In the genomic region with DNA sequence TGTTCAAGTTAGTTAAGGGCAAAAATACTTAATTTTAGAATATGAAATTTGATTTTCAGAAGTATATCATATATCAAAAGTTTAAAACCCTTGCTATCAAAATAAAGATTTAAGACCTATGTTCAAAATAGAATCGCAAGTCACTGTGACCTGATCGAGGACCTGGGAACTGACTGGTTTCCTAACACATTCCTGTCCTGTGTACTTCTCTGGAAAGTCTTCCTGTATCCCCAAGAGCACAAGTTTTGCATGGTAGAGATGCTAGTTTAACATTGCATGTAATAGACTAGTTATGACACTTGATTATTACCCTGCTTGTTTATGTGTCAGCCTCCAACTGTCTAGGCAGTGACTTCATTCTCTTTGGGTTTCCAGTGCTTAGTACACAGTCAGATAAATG, we compare ENCODE assay signal across 34 cellular contexts.
"Had no signal": no experiment of that assay in that cellular context is flagged by ENCODE, and none has a peak within 500 bp of the region (broad histone marks: within the 10 kb centered on the region; RNA-seq: fewer than 3 reads in every experiment).

No MANE protein-coding gene starts in this region.

- H3K36me3 ChIP-seq: ascending aorta, breast epithelium, cardiac muscle cell, gastrocnemius medialis, heart left ventricle, WERI-Rb-1 had no signal

- H3K4me3 ChIP-seq: ascending aorta, breast epithelium, cardiac muscle cell, coronary artery, gastrocnemius medialis, heart left ventricle had no signal

- ATAC-seq: effector memory CD8-positive, alpha-beta T cell; esophagus mucosa; foreskin keratinocyte; gastrocnemius medialis; heart left ventricle; T-helper 17 cell had no signal

- H3K36me3 Mint-ChIP-seq: activated naive CD4-positive, alpha-beta T cell treated with anti-CD3 and anti-CD28 coated beads, Interleukin-2, amount 50 U/mL, for 24 hours had no signal

- H3K4me3 Mint-ChIP-seq: activated CD4-positive, alpha-beta T cell treated with anti-CD3 and anti-CD28 coated beads for 36 hours; activated CD4-positive, alpha-beta T cell treated with anti-CD3 and anti-CD28 coated beads, Interleukin-2, amount 10 ng/mL, durations not matched to agents 7 days and 5 days; activated naive CD4-positive, alpha-beta T cell treated with anti-CD3 and anti-CD28 coated beads for 36 hours; activated naive CD4-positive, alpha-beta T cell treated with anti-CD3 and anti-CD28 coated beads, Interleukin-2, amount 50 U/mL, for 24 hours; activated naive CD8-positive, alpha-beta T cell treated with anti-CD3 and anti-CD28 coated beads, Interleukin-2, amount 10 ng/mL, durations not matched to agents 7 days and 5 days; activated T-cell treated with anti-CD3 and anti-CD28 coated beads, Interleukin-2, amount 50 U/mL, for 4 hours; brain; dendritic cell treated with granulocyte-macrophage colony-stimulating factor and Interleukin-4, amounts not matched to agents 40 ng/mL and 50 ng/mL, for 4 days; effector memory CD8-positive, alpha-beta T cell; T-helper 17 cell; T-helper 2 cell treated with Interferon-gamma antibody and Interleukin-4, amounts not matched to agents 5 μg/mL and 100 μg/mL, for 36 hours had no signal

- H3K27ac Mint-ChIP-seq: activated CD4-positive, alpha-beta T cell treated with anti-CD3 and anti-CD28 coated beads for 36 hours; activated CD4-positive, alpha-beta T cell treated with anti-CD3 and anti-CD28 coated beads, Interleukin-2, amount 10 ng/mL, durations not matched to agents 7 days and 5 days; activated naive CD4-positive, alpha-beta T cell treated with anti-CD3 and anti-CD28 coated beads for 36 hours; activated naive CD4-positive, alpha-beta T cell treated with anti-CD3 and anti-CD28 coated beads, Interleukin-2, amount 50 U/mL, for 24 hours; activated naive CD8-positive, alpha-beta T cell treated with anti-CD3 and anti-CD28 coated beads, Interleukin-2, amount 10 ng/mL, durations not matched to agents 7 days and 5 days; activated T-helper 17 cell treated with anti-CD3 and anti-CD28 coated beads, Interleukin-2, amount 50 U/mL, for 72 hours; brain; dendritic cell treated with granulocyte-macrophage colony-stimulating factor and Interleukin-4, amounts not matched to agents 40 ng/mL and 50 ng/mL, for 4 days; effector memory CD8-positive, alpha-beta T cell; T-helper 17 cell; T-helper 2 cell treated with Interferon-gamma antibody and Interleukin-4, amounts not matched to agents 5 μg/mL and 100 μg/mL, for 36 hours had no signal

- H3K27me3 ChIP-seq: ascending aorta, breast epithelium, cardiac muscle cell, foreskin keratinocyte, gastrocnemius medialis, heart left ventricle had no signal

- H3K4me1 ChIP-seq: ascending aorta, breast epithelium, gastrocnemius medialis had no signal

- H3K27ac ChIP-seq: ascending aorta, breast epithelium, cardiac muscle cell, coronary artery, foreskin keratinocyte, gastrocnemius medialis, heart left ventricle, WERI-Rb-1 had no signal

- H3K9me3 Mint-ChIP-seq: activated naive CD4-positive, alpha-beta T cell treated with anti-CD3 and anti-CD28 coated beads, Interleukin-2, amount 50 U/mL, for 24 hours; activated T-cell treated with anti-CD3 and anti-CD28 coated beads, Interleukin-2, amount 50 U/mL, for 4 hours; activated T-helper 17 cell treated with anti-CD3 and anti-CD28 coated beads, Interleukin-2, amount 50 U/mL, for 72 hours; dendritic cell treated with granulocyte-macrophage colony-stimulating factor and Interleukin-4, amounts not matched to agents 40 ng/mL and 50 ng/mL, for 4 days; effector memory CD8-positive, alpha-beta T cell; T-helper 2 cell treated with Interferon-gamma antibody and Interleukin-4, amounts not matched to agents 5 μg/mL and 100 μg/mL, for 36 hours had no signal

- H3K9me3 ChIP-seq: ascending aorta, breast epithelium, gastrocnemius medialis, heart left ventricle had no signal

- FAIRE-seq: endometrium had no signal

- DNase-seq: activated CD4-positive, alpha-beta T cell treated with anti-CD3 and anti-CD28 coated beads for 36 hours; activated CD4-positive, alpha-beta T cell treated with anti-CD3 and anti-CD28 coated beads, Interleukin-2, amount 10 ng/mL, durations not matched to agents 7 days and 5 days; activated CD4-positive, alpha-beta T cell treated with anti-CD3 and anti-CD28 coated beads, Interleukin-2, amount 50 U/mL, for 4 hours; activated CD4-positive, CD25-positive, alpha-beta regulatory T cell; activated CD4-positive, CD25-positive, alpha-beta regulatory T cell treated with anti-CD3 and anti-CD28 coated beads, Interleukin-2, amount 50 U/mL, for 72 hours; activated CD8-positive, alpha-beta memory T cell treated with anti-CD3 and anti-CD28 coated beads for 24 hours; activated CD8-positive, alpha-beta T cell treated with anti-CD3 and anti-CD28 coated beads for 36 hours; activated effector memory CD4-positive, alpha-beta T cell treated with Interleukin-2 at 50 U/mL for 16 hours; activated naive CD4-positive, alpha-beta T cell treated with anti-CD3 and anti-CD28 coated beads for 36 hours; activated naive CD8-positive, alpha-beta T cell treated with anti-CD3 and anti-CD28 coated beads, Interleukin-2, amount 10 ng/mL, durations not matched to agents 7 days and 5 days; activated T-cell treated with anti-CD3 and anti-CD28 coated beads, Interleukin-2, amount 50 U/mL, for 4 hours; central memory CD4-positive, alpha-beta T cell; cerebellar nuclear complex; effector CD4-positive, alpha-beta T cell; effector memory CD8-positive, alpha-beta T cell; foreskin keratinocyte; gastrocnemius medialis; glutamatergic neuron; heart left ventricle; T-helper 1 cell; T-helper 17 cell; T1000; WERI-Rb-1 had no signal

- H3K27me3 Mint-ChIP-seq: activated CD4-positive, alpha-beta T cell treated with anti-CD3 and anti-CD28 coated beads, Interleukin-2, amount 10 ng/mL, durations not matched to agents 7 days and 5 days; brain; dendritic cell treated with granulocyte-macrophage colony-stimulating factor and Interleukin-4, amounts not matched to agents 40 ng/mL and 50 ng/mL, for 4 days; effector memory CD8-positive, alpha-beta T cell; T-helper 17 cell had no signal
